ENCODE assay signal across 13 cellular contexts in the genomic region with DNA sequence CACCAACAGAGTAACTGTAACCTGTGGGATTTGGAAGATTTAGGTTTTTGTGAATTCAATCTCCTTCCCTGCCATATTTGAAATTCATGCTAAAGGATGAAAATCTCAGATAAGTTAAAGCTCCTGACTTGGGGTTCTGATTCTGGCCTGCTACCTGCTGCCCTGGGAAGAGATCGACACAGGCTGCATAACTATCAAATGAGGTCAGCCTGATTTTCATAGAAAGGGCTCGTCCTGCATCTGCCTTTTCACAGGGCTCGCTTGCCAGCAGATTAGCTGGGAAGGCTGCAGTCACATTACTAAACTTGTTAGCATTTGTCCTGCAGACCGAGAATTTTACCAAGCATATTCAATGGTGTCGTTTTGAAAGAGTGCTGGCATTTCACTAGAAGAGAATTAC. TPM values are rescaled to one million over a fixed set of nuclear protein-coding genes. Genes with fewer than 3 reads are reported as not detected.
DNase-seq lines count a peak whose midpoint lies in the region; TF ChIP-seq lines count a peak whose summit lies in the region.
"Had no signal": no experiment of that assay in that cellular context is flagged by ENCODE, and none has a peak within 500 bp of the region (broad histone marks: within the 10 kb centered on the region; RNA-seq: fewer than 3 reads in every experiment).

No MANE protein-coding gene starts in this region.

- WGBS in adrenal gland, 4 donors = 40 to 54% (median 49%) methylated on average over 5 of the region's 5 CpGs
- whole genome bisulfite sequencing in neuronal stem cell (ENCODE audit: extremely low coverage in 2 of 2, insufficient read length in 2 of 2, insufficient replicate concordance in 1 of 2), 2 donors = no CpG with 5 or more reads among the region's 5 CpGs

- H3K9me3 Mint-ChIP-seq in activated T-helper 1 cell treated with anti-CD3 and anti-CD28 coated beads, Interleukin-12 subunit alpha, Interleukin-12 subunit beta, Interleukin-2, Interleukin-4 antibody, amounts not matched to agents 30 ng/mL and 10 ng/mL and 1 ng/mL, durations not matched to agents 14 hours and 24 hours and 36 hours = no peaks in the 10 kb centered on the region
- H3K9me3 Mint-ChIP-seq: T-cell had no signal

- DNase-seq in GM03348 (ENCODE audit: low spot score) (peak; percentile 11), adrenal gland (peak in 6 of 7 donors; percentile 42 to 64 (median 46)), left ventricle myocardium inferior (peak; percentile 37), neuronal stem cell (ENCODE audit: low spot score) (no peak), NCI-H524 (lab: John Stamatoyannopoulos, UW) (no peak), activated gamma-delta T cell (lab: John Stamatoyannopoulos, UW) (no peak)
- no peak for DNase-seq in activated CD4-positive, alpha-beta T cell treated with anti-CD3 and anti-CD28 coated beads for 48 hours
- DNase-seq in activated T-helper 1 cell treated with anti-CD3 and anti-CD28 coated beads, Interleukin-12 subunit alpha, Interleukin-12 subunit beta, Interleukin-2, Interleukin-4 antibody, amounts not matched to agents 30 ng/mL and 10 ng/mL and 1 ng/mL, durations not matched to agents 14 hours and 24 hours and 36 hours (ENCODE audit: low spot score) = no peak
- DNase-seq: activated CD8-positive, alpha-beta memory T cell treated with anti-CD3 and anti-CD28 coated beads for 24 hours; NCI-H510A; small intestine; T-cell had no signal

- no peak overlapping the region for H4K8ac ChIP-seq in neuronal stem cell (ENCODE audit: low read depth, low read length)

- no peak overlapping the region for H2AFZ ChIP-seq in neuronal stem cell (ENCODE audit: low read length)

- H3K36me3 ChIP-seq in adrenal gland (replicated peaks in 1 of 2) (no peaks in the 10 kb centered on the region), left ventricle myocardium inferior (no peaks in the 10 kb centered on the region), neuronal stem cell (replicated peaks in 1 of 2; ENCODE audit: control insufficient read depth in 2 of 2, insufficient read depth in 2 of 2, low read length in 2 of 2) (no peaks in the 10 kb centered on the region)

- no peaks in the 10 kb centered on the region for H3K36me3 Mint-ChIP-seq in activated T-helper 1 cell treated with anti-CD3 and anti-CD28 coated beads, Interleukin-12 subunit alpha, Interleukin-12 subunit beta, Interleukin-2, Interleukin-4 antibody, amounts not matched to agents 30 ng/mL and 10 ng/mL and 1 ng/mL, durations not matched to agents 14 hours and 24 hours and 36 hours (ENCODE audit: low read depth)

- H3K27me3 Mint-ChIP-seq in activated T-helper 1 cell treated with anti-CD3 and anti-CD28 coated beads, Interleukin-12 subunit alpha, Interleukin-12 subunit beta, Interleukin-2, Interleukin-4 antibody, amounts not matched to agents 30 ng/mL and 10 ng/mL and 1 ng/mL, durations not matched to agents 14 hours and 24 hours and 36 hours (ENCODE audit: insufficient read depth) = no peaks in the 10 kb centered on the region
- H3K27me3 Mint-ChIP-seq: T-cell had no signal

- H3K27me3 ChIP-seq in adrenal gland (no peaks in the 10 kb centered on the region), left ventricle myocardium inferior (ENCODE audit: low read depth) (no peaks in the 10 kb centered on the region), neuronal stem cell (ENCODE audit: control insufficient read depth in 3 of 3, insufficient read depth in 3 of 3, low read depth in 1 of 3, low read length in 3 of 3) (no peaks in the 10 kb centered on the region)

- no peak overlapping the region for H3K18ac ChIP-seq in neuronal stem cell (ENCODE audit: low read length)

- no peak overlapping the region for H3K4ac ChIP-seq in neuronal stem cell (ENCODE audit: low read length)

- no peak overlapping the region for H4K91ac ChIP-seq in neuronal stem cell (ENCODE audit: low read depth, low read length, poor library complexity)

- peak in 1 of 2 donors; percentile 13 for TF ChIP-seq POLR2A in adrenal gland (IDR thresholded peaks at IDR 0.05)

- intact Hi-C loops in adrenal gland (cut with DNase I) = no loop called here
- intact Hi-C loops in left ventricle myocardium inferior (cut with micrococcal nuclease) = no loop called here
- intact Hi-C loops in activated T-helper 1 cell treated with anti-CD3 and anti-CD28 coated beads, Interleukin-12 subunit alpha, Interleukin-12 subunit beta, Interleukin-2, Interleukin-4 antibody, amounts not matched to agents 30 ng/mL and 10 ng/mL and 1 ng/mL, durations not matched to agents 14 hours and 24 hours and 36 hours (cut with micrococcal nuclease) = no loop called here

- peak overlapping the region; percentile 28 for H3K4me2 ChIP-seq in neuronal stem cell (ENCODE audit: insufficient read depth, low read length, poor library complexity, severe bottlenecking)

- H3K4me3 ChIP-seq in adrenal gland = no peak overlapping the region
- peak overlapping the region; percentile 22 for H3K4me3 ChIP-seq in left ventricle myocardium inferior
- no peak overlapping the region for H3K4me3 ChIP-seq in neuronal stem cell (ENCODE audit: low read length in 2 of 2)
- H3K4me3 ChIP-seq: lung had no signal

- H2BK15ac ChIP-seq in neuronal stem cell (ENCODE audit: low read length) = no peak overlapping the region

- H3K27ac Mint-ChIP-seq in activated T-helper 1 cell treated with anti-CD3 and anti-CD28 coated beads, Interleukin-12 subunit alpha, Interleukin-12 subunit beta, Interleukin-2, Interleukin-4 antibody, amounts not matched to agents 30 ng/mL and 10 ng/mL and 1 ng/mL, durations not matched to agents 14 hours and 24 hours and 36 hours = no peak overlapping the region
- H3K27ac Mint-ChIP-seq: T-cell had no signal

- H2AK5ac ChIP-seq in neuronal stem cell (ENCODE audit: low read depth, low read length) = no peak overlapping the region

- H3K27ac ChIP-seq in adrenal gland = peak overlapping the region in 1 of 5 donors; percentile 21
- peak overlapping the region; percentile 72 for H3K27ac ChIP-seq in left ventricle myocardium inferior (replicated peaks)
- H3K27ac ChIP-seq in neuronal stem cell (replicated peaks; ENCODE audit: low read length) = peak overlapping the region; percentile 43

- H2BK12ac ChIP-seq in neuronal stem cell (ENCODE audit: low read length) = no peak overlapping the region

- no peak overlapping the region for H2BK120ac ChIP-seq in neuronal stem cell (ENCODE audit: low read depth, low read length)

- H3K4me1 ChIP-seq in adrenal gland (replicated peaks in 1 of 2) (peaks cover 4 to 55% of the 10 kb centered on the region in 2 donors), left ventricle myocardium inferior (peaks cover 84% of the 10 kb centered on the region), neuronal stem cell (ENCODE audit: control insufficient read depth in 2 of 2, insufficient read depth in 1 of 2, low read depth in 1 of 2, low read length in 2 of 2) (peaks cover 24 to 34% of the 10 kb centered on the region in 2 donors)

- H3K4me1 Mint-ChIP-seq in activated T-helper 1 cell treated with anti-CD3 and anti-CD28 coated beads, Interleukin-12 subunit alpha, Interleukin-12 subunit beta, Interleukin-2, Interleukin-4 antibody, amounts not matched to agents 30 ng/mL and 10 ng/mL and 1 ng/mL, durations not matched to agents 14 hours and 24 hours and 36 hours (ENCODE audit: low read depth) = peaks cover 14% of the 10 kb centered on the region

- peaks cover 2% of the 10 kb centered on the region for H3K79me1 ChIP-seq in neuronal stem cell (ENCODE audit: low read depth, low read length)

- no peaks in the 10 kb centered on the region for H3K9me3 ChIP-seq in adrenal gland (replicated peaks in 1 of 3)
- H3K9me3 ChIP-seq in left ventricle myocardium inferior (replicated peaks) = no peaks in the 10 kb centered on the region
- no peaks in the 10 kb centered on the region for H3K9me3 ChIP-seq in neuronal stem cell (replicated peaks in 1 of 2; ENCODE audit: control insufficient read depth in 2 of 2, insufficient read depth in 1 of 2, low read depth in 1 of 2, low read length in 2 of 2)

- no peak overlapping the region for H2BK5ac ChIP-seq in neuronal stem cell (ENCODE audit: low read length)

- TF ChIP-seq CTCF in adrenal gland (IDR thresholded peaks at IDR 0.05) (no peak), left ventricle myocardium inferior (IDR thresholded peaks at IDR 0.05; ENCODE audit: borderline replicate concordance) (no peak)

- no peak overlapping the region for H3K4me3 Mint-ChIP-seq in activated T-helper 1 cell treated with anti-CD3 and anti-CD28 coated beads, Interleukin-12 subunit alpha, Interleukin-12 subunit beta, Interleukin-2, Interleukin-4 antibody, amounts not matched to agents 30 ng/mL and 10 ng/mL and 1 ng/mL, durations not matched to agents 14 hours and 24 hours and 36 hours
- H3K4me3 Mint-ChIP-seq: T-cell had no signal

- H3K9ac ChIP-seq in neuronal stem cell (ENCODE audit: low read depth, low read length, poor library complexity) = no peak overlapping the region

- no peak overlapping the region for H3K23ac ChIP-seq in neuronal stem cell (ENCODE audit: low read depth, low read length, poor library complexity)

- H3K14ac ChIP-seq in neuronal stem cell (ENCODE audit: low read length) = no peak overlapping the region

RNA-seq across cellular contexts. Expression of a gene that starts 14.6 kb away (rescaled TPM):
- total RNA-seq in adrenal gland = 10 to 100 TPM; 26.5 to 62.1 (median 37.9) TPM
- polyA plus RNA-seq in adrenal gland = 100 to 1,000 TPM in 1 of 3 donors, 10 to 100 TPM in 1, 1 to 10 TPM in 1; 7.3 to 116 (median 12.7) TPM
- total RNA-seq in left ventricle myocardium inferior = 30.3 TPM
- polyA plus RNA-seq in neuronal stem cell (2013, experiment 1 of 2) = 19.5 TPM
- 18.5 TPM for polyA plus RNA-seq in neuronal stem cell (2013, experiment 2 of 2)
- 26.1 and 28.9 TPM in 2 replicates for total RNA-seq in activated T-helper 1 cell treated with anti-CD3 and anti-CD28 coated beads, Interleukin-12 subunit alpha, Interleukin-12 subunit beta, Interleukin-2, Interleukin-4 antibody, amounts not matched to agents 30 ng/mL and 10 ng/mL and 1 ng/mL, durations not matched to agents 14 hours and 24 hours and 36 hours

Comparison
In these comparisons a context has a peak if more than half of its experiments do, and no peak if none do; other contexts are left out.
1. DNase-seq: peak in GM03348 (single experiment), adrenal gland (6 of 7) and left ventricle myocardium inferior (single experiment); none in neuronal stem cell (single experiment), activated CD4-positive, alpha-beta T cell treated with anti-CD3 and anti-CD28 coated beads for 48 hours (single experiment), NCI-H524 (0 of 2), activated gamma-delta T cell (single experiment) and activated T-helper 1 cell treated with anti-CD3 and anti-CD28 coated beads, Interleukin-12 subunit alpha, Interleukin-12 subunit beta, Interleukin-2, Interleukin-4 antibody, amounts not matched to agents 30 ng/mL and 10 ng/mL and 1 ng/mL, durations not matched to agents 14 hours and 24 hours and 36 hours (single experiment).